In the genomic region with DNA sequence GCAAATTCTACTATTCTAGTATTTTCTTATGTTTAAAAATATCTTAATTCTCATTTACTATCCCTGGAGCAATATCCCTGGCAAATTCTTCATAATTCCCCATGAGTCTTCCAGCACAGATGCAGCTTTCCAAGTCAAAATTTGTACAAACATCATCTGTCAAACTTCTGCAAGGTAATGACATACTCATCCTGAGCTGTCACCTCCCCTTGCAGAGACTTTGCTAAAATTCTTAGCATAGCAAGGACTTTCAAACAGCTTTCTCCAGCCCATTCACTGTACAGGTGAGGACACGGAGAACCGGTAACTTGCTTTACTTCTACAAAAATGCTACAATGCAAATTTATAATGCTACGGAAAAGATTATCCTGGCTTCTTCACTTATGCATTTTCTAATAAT, we compare ENCODE assay signal across 2 cellular contexts.
TF ChIP-seq lines count a peak whose summit lies in the region.

No MANE protein-coding gene starts in this region.

TF ChIP-seq in SK-N-SH, 30 proteins besides CTCF, POLR2A, EP300 and RAD21:
- no peak for TF ChIP-seq FOXJ3 (CRISPR knock-in tag; IDR thresholded peaks at IDR 0.05)
- no peak for TF ChIP-seq MEF2A (IDR thresholded peaks at IDR 0.05; ENCODE audit: borderline replicate concordance, low read depth)
- TF ChIP-seq SIN3A (IDR thresholded peaks at IDR 0.05; ENCODE audit: borderline replicate concordance, low read depth, low read length) = no peak
- no peak for TF ChIP-seq MXI1 (IDR thresholded peaks at IDR 0.05; ENCODE audit: low read depth, low read length)
- TF ChIP-seq, protein P1, sequence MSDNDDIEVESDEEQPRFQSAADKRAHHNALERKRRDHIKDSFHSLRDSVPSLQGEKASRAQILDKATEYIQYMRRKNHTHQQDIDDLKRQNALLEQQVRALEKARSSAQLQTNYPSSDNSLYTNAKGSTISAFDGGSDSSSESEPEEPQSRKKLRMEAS (IDR thresholded peaks at IDR 0.05; ENCODE audit: low read depth) = no peak
- TF ChIP-seq EZH2phosphoT487 (IDR thresholded peaks at IDR 0.05; ENCODE audit: borderline replicate concordance, low read depth) = no peak
- TF ChIP-seq RCOR1 (IDR thresholded peaks at IDR 0.05; ENCODE audit: low read length) = no peak
- TF ChIP-seq CHD2 (IDR thresholded peaks at IDR 0.05; ENCODE audit: low read length, partially characterized antibody) = no peak
- TF ChIP-seq POLR2AphosphoS5 (IDR thresholded peaks at IDR 0.05; ENCODE audit: low read depth, low read length) = no peak
- no peak for TF ChIP-seq SMC3 (IDR thresholded peaks at IDR 0.05; ENCODE audit: low read depth, low read length)
- TF ChIP-seq ZBTB33 (IDR thresholded peaks at IDR 0.05; ENCODE audit: borderline replicate concordance, low read depth) = no peak
- no peak for TF ChIP-seq NFIC (IDR thresholded peaks at IDR 0.05; ENCODE audit: borderline replicate concordance)
- TF ChIP-seq REST (IDR thresholded peaks at IDR 0.05; ENCODE audit: low read depth, low read length) = no peak
- TF ChIP-seq GATA2 (CRISPR knock-in tag; IDR thresholded peaks at IDR 0.05) = no peak
- TF ChIP-seq RXRA (IDR thresholded peaks at IDR 0.05; ENCODE audit: borderline replicate concordance, low read depth) = no peak
- TF ChIP-seq FOXM1 (IDR thresholded peaks at IDR 0.05; ENCODE audit: low read depth) = no peak

TF ChIP-seq in SK-N-SH treated with all-trans-retinoic acid at 6 μM for 48 hours, 23 proteins besides CTCF, POLR2A, EP300 and RAD21:
- TF ChIP-seq CSDC2 (CRISPR knock-in tag; IDR thresholded peaks at IDR 0.05) (no peak), PPARA (CRISPR knock-in tag; IDR thresholded peaks at IDR 0.05; ENCODE audit: borderline replicate concordance) (no peak), ARNTL (CRISPR knock-in tag; IDR thresholded peaks at IDR 0.05; ENCODE audit: borderline replicate concordance, low read depth) (no peak), GLIS3 (CRISPR knock-in tag; IDR thresholded peaks at IDR 0.05) (no peak), BACH2 (CRISPR knock-in tag; IDR thresholded peaks at IDR 0.05; ENCODE audit: borderline replicate concordance) (no peak), SNAI2 (CRISPR knock-in tag; IDR thresholded peaks at IDR 0.05) (no peak), ISL1 (CRISPR knock-in tag; IDR thresholded peaks at IDR 0.05) (no peak), RARB (CRISPR knock-in tag; IDR thresholded peaks at IDR 0.05) (no peak), ESRRG (CRISPR knock-in tag; IDR thresholded peaks at IDR 0.05) (no peak), TSHZ2 (CRISPR knock-in tag; IDR thresholded peaks at IDR 0.05) (no peak), ZFP3 (CRISPR knock-in tag; IDR thresholded peaks at IDR 0.05) (no peak), TOX (CRISPR knock-in tag; IDR thresholded peaks at IDR 0.05; ENCODE audit: borderline replicate concordance) (no peak), ZNF565 (CRISPR knock-in tag; conservative IDR thresholded peaks at IDR 0.05; ENCODE audit: low read depth) (no peak), ZC3H10 (CRISPR knock-in tag; IDR thresholded peaks at IDR 0.05) (no peak), ZNF70 (CRISPR knock-in tag; IDR thresholded peaks at IDR 0.05) (no peak), PATZ1 (CRISPR knock-in tag; IDR thresholded peaks at IDR 0.05; ENCODE audit: borderline replicate concordance) (no peak), ZFP30 (CRISPR knock-in tag; IDR thresholded peaks at IDR 0.05) (no peak), ZNF8 (CRISPR knock-in tag; IDR thresholded peaks at IDR 0.05) (no peak)
- TF ChIP-seq, protein P2, sequence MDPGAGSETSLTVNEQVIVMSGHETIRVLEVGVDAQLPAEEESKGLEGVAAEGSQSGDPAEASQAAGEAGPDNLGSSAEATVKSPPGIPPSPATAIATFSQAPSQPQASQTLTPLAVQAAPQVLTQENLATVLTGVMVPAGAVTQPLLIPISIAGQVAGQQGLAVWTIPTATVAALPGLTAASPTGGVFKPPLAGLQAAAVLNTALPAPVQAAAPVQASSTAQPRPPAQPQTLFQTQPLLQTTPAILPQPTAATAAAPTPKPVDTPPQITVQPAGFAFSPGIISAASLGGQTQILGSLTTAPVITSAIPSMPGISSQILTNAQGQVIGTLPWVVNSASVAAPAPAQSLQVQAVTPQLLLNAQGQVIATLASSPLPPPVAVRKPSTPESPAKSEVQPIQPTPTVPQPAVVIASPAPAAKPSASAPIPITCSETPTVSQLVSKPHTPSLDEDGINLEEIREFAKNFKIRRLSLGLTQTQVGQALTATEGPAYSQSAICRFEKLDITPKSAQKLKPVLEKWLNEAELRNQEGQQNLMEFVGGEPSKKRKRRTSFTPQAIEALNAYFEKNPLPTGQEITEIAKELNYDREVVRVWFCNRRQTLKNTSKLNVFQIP (CRISPR knock-in tag; IDR thresholded peaks at IDR 0.05; ENCODE audit: borderline replicate concordance, low read depth) = no peak
- TF ChIP-seq, protein P3, sequence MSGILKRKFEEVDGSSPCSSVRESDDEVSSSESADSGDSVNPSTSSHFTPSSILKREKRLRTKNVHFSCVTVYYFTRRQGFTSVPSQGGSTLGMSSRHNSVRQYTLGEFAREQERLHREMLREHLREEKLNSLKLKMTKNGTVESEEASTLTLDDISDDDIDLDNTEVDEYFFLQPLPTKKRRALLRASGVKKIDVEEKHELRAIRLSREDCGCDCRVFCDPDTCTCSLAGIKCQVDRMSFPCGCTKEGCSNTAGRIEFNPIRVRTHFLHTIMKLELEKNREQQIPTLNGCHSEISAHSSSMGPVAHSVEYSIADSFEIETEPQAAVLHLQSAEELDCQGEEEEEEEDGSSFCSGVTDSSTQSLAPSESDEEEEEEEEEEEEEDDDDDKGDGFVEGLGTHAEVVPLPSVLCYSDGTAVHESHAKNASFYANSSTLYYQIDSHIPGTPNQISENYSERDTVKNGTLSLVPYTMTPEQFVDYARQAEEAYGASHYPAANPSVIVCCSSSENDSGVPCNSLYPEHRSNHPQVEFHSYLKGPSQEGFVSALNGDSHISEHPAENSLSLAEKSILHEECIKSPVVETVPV (CRISPR knock-in tag; IDR thresholded peaks at IDR 0.05) = no peak
